ENCODE assay signal across 1 cellular context in genomic region chr6:104711371-104711770, GRCh38.
TF ChIP-seq lines count a peak whose summit lies in the region.

No MANE protein-coding gene starts in this region.

TF ChIP-seq in HepG2, 621 proteins besides CTCF, POLR2A, EP300 and RAD21 (continued from another document):
- TF ChIP-seq ZBTB40 (IDR thresholded peaks at IDR 0.05) (no peak), ZBTB40 (CRISPR knock-in tag; IDR thresholded peaks at IDR 0.05) (no peak), HMG20A (CRISPR knock-in tag; IDR thresholded peaks at IDR 0.05; ENCODE audit: borderline replicate concordance) (peak; percentile 51; the same call in 1 of the 2 replicates), FOXA3 (CRISPR knock-in tag; IDR thresholded peaks at IDR 0.05) (peak; percentile 89), CHD2 (IDR thresholded peaks at IDR 0.05; ENCODE audit: low read depth, low read length) (no peak), ZNF800 (CRISPR knock-in tag; IDR thresholded peaks at IDR 0.05) (no peak), AGO2 (optimal IDR thresholded peaks at IDR 0.05; ENCODE audit: low read depth, low read length) (no peak), ZSCAN29 (CRISPR knock-in tag; conservative IDR thresholded peaks at IDR 0.05) (no peak), HHEX (CRISPR knock-in tag; IDR thresholded peaks at IDR 0.05) (peak; percentile 17; the same call in 1 of the 2 replicates), ZNF552 (CRISPR knock-in tag; IDR thresholded peaks at IDR 0.05; ENCODE audit: borderline replicate concordance) (no peak), TBX3 (IDR thresholded peaks at IDR 0.05; ENCODE audit: borderline replicate concordance) (peak; percentile 74), PTBP1 (IDR thresholded peaks at IDR 0.05; ENCODE audit: low read depth, low read length, poor library complexity, severe bottlenecking) (no peak), FOXK2 (IDR thresholded peaks at IDR 0.05) (0 out of 2 replicates have a peak, but pooled peaks have one; percentile 42), SMARCE1 (IDR thresholded peaks at IDR 0.05; ENCODE audit: borderline replicate concordance) (no peak), KMT2B (CRISPR knock-in tag; IDR thresholded peaks at IDR 0.05) (no peak), JUND (CRISPR knock-in tag; IDR thresholded peaks at IDR 0.05) (peak; percentile 21; the same call in 1 of the 2 replicates), ZNF143 (CRISPR knock-in tag; IDR thresholded peaks at IDR 0.05) (no peak)
